8 cellular contexts compared by ENCODE assay signal in the genomic region with DNA sequence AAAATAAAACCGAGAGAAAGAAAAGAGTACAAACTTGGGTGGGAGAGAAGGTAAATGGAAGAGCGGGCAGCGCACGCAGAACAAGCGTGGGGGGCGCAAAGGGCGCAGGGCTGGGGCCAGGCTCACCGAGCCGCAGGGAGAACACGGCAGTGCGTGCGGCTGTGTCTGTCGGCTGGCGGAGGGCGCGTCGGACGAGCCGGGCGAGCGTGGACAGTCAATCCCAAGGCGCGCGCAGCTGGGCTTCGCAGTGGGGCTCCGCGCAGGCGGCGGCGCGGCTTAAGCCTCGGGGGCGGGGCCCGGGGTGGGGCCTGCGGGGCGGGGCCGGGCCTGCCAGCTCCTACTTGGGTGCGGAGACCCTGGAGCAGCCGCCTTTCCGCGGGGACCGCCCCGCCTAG. TPM values are rescaled to one million over a fixed set of nuclear protein-coding genes. Genes with fewer than 3 reads are reported as not detected.
DNase-seq lines count a peak whose midpoint lies in the region; ATAC-seq, FAIRE-seq and TF ChIP-seq lines count a peak whose summit lies in the region.

Gene UCP2, minus strand, starts transcription at position 249 of the 395 bp plus-strand sequence. CDS start 4,465 bp downstream, outside the sequence.

- no peak for TF ChIP-seq CTCF in pancreas (IDR thresholded peaks at IDR 0.05)
- TF ChIP-seq CTCF in thyroid gland (IDR thresholded peaks at IDR 0.05) = no peak

- no peaks in the 10 kb centered on the region for H3K27me3 ChIP-seq in pancreas
- H3K27me3 ChIP-seq in thyroid gland = no peaks in the 10 kb centered on the region

- 3 to 6% methylated on average over 30 to 43 of the region's 43 CpGs for WGBS in pancreas, 2 donors
- WGBS in thyroid gland, 2 donors = 1 to 2% methylated on average over 26 to 33 of the region's 43 CpGs

- H3K4me1 ChIP-seq in pancreas = peaks cover 0 to 25% (median 7%) of the 10 kb centered on the region in 3 donors
- peaks cover 21 to 28% of the 10 kb centered on the region in 2 donors for H3K4me1 ChIP-seq in thyroid gland

- no peaks in the 10 kb centered on the region for H3K27me3 Mint-ChIP-seq in activated naive CD4-positive, alpha-beta T cell treated with anti-CD3 and anti-CD28 coated beads, Interleukin-2, amount 50 U/mL, for 24 hours

- peak; percentile 93 for ATAC-seq in Right ventricle myocardium inferior
- ATAC-seq in pancreas = peak; percentile 83 to 90 (median 84)

- DNase-seq in GDM1 (lab: John Stamatoyannopoulos, UW) (peak; percentile 85), HCEC 1CT (peak; percentile 77), MV-4-11 (lab: John Stamatoyannopoulos, UW) (peak; percentile 91), SKM-1 (lab: John Stamatoyannopoulos, UW; ENCODE audit: unreplicated experiment) (peak; percentile 73), Right ventricle myocardium inferior (ENCODE audit: missing footprints) (peak; percentile 97), pancreas (peak; percentile 64 to 91 (median 84)), thyroid gland (peak; percentile 90 to 92)

- H3K36me3 ChIP-seq in pancreas (no peaks in the 10 kb centered on the region), thyroid gland (peaks cover 7 to 11% of the 10 kb centered on the region in 2 donors)

- peak; percentile 18 to 82 for TF ChIP-seq POLR2A in thyroid gland (IDR thresholded peaks at IDR 0.05)

- H3K4me3 Mint-ChIP-seq in activated naive CD4-positive, alpha-beta T cell treated with anti-CD3 and anti-CD28 coated beads, Interleukin-2, amount 50 U/mL, for 24 hours = peak within 1 kb of the TSS; percentile 100

- peak within 1 kb of the TSS; percentile 100 for H3K27ac Mint-ChIP-seq in activated naive CD4-positive, alpha-beta T cell treated with anti-CD3 and anti-CD28 coated beads, Interleukin-2, amount 50 U/mL, for 24 hours

- H3K4me3 ChIP-seq in pancreas (peak within 1 kb of the TSS; percentile 43 to 57 (median 46)), thyroid gland (replicated peaks in 1 of 3) (peak within 1 kb of the TSS; percentile 18 to 76 (median 51))

- intact Hi-C loops in Right ventricle myocardium inferior (cut with DNase I) = loop anchor here (2.0 kb wide), 1 partner anchor 36 kb away; no protein-coding TSS in a partner anchor
- intact Hi-C loops in pancreas (cut with DNase I) = no loop called here
- intact Hi-C loops in thyroid gland (cut with DNase I) = loop anchor here (5.0 kb wide), 1 partner anchor 40 kb away; no protein-coding TSS in a partner anchor

- H3K9me3 ChIP-seq in pancreas = no peaks in the 10 kb centered on the region
- H3K9me3 ChIP-seq in thyroid gland = no peaks in the 10 kb centered on the region

- peaks cover 5% of the 10 kb centered on the region for H3K36me3 Mint-ChIP-seq in activated naive CD4-positive, alpha-beta T cell treated with anti-CD3 and anti-CD28 coated beads, Interleukin-2, amount 50 U/mL, for 24 hours

- no peaks in the 10 kb centered on the region for H3K9me3 Mint-ChIP-seq in activated naive CD4-positive, alpha-beta T cell treated with anti-CD3 and anti-CD28 coated beads, Interleukin-2, amount 50 U/mL, for 24 hours

- FAIRE-seq in pancreas (lab: Jason Lieb, UNC) = no peak

- peak within 1 kb of the TSS; percentile 64 to 86 (median 80) for H3K27ac ChIP-seq in pancreas
- peak within 1 kb of the TSS; percentile 83 to 93 (median 92) for H3K27ac ChIP-seq in thyroid gland

- H3K4me1 Mint-ChIP-seq in activated naive CD4-positive, alpha-beta T cell treated with anti-CD3 and anti-CD28 coated beads, Interleukin-2, amount 50 U/mL, for 24 hours = peaks cover 64% of the 10 kb centered on the region

RNA-seq across cellular contexts. Expression of gene UCP2, which starts in this region (rescaled TPM):
- 36.4 TPM for total RNA-seq in Right ventricle myocardium inferior
- 10 to 100 TPM in 4 of 6 donors, 1 to 10 TPM in 2; 4.6 to 19.4 (median 12.7) TPM for total RNA-seq in pancreas
- polyA plus RNA-seq in pancreas = 10 to 100 TPM in 1 of 2 donors, 1 to 10 TPM in 1; 10.0 to 16.1 TPM
- total RNA-seq in thyroid gland = 10 to 100 TPM; 41.4 to 97.0 (median 52.5) TPM

Comparison
In these comparisons a context has a peak if more than half of its experiments do, and no peak if none do; other contexts are left out.
1. Peak in every context shown above with its lines: DNase-seq, ATAC-seq, H3K4me3 ChIP-seq and H3K27ac ChIP-seq.
2. intact Hi-C loops: an anchor here in Right ventricle myocardium inferior (2.0 kb wide) and thyroid gland (5.0 kb wide); none called in pancreas.